ENCODE assay signal across 18 cellular contexts in the genomic region with DNA sequence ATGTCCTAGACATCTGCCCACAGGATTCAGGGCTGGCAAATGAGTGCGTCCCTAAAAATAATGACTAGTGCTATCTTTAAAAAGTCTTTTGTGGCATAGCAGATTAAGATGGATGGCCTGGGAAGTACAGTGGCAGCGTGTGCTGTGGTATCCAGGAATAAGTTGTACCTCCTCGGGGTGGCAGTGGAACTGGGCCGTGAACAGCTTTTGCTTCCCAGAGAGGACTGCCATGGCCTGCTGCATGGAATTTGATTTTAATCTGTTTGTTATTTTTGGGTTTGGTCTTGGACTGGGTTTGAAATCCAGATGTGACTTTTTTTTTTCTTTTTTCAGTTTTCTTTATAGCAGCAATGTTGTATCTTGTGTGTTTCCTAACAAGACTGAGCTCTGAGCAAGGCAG.
"Had no signal": no experiment of that assay in that cellular context is flagged by ENCODE, and none has a peak within 500 bp of the region (broad histone marks: within the 10 kb centered on the region; RNA-seq: fewer than 3 reads in every experiment).

No MANE protein-coding gene starts in this region.

- H3K27me3 ChIP-seq: ovary, transverse colon had no signal

- H3K9me3 Mint-ChIP-seq: activated B cell treated with CpG ODN at 0.5 μM for 24 hours; activated CD4-positive, alpha-beta T cell treated with anti-CD3 and anti-CD28 coated beads, Interleukin-2, amount 10 ng/mL, durations not matched to agents 7 days and 5 days; activated naive CD8-positive, alpha-beta T cell treated with anti-CD3 and anti-CD28 coated beads, Interleukin-2, amount 50 U/mL, for 24 hours; central memory CD8-positive, alpha-beta T cell; memory B cell; neural crest cell; T-helper 1 cell treated with Interleukin-12 subunit alpha and Interleukin-12 subunit beta and Interleukin-4 antibody, amounts not matched to agents 30 μg/mL and 1 μg/mL, for 36 hours had no signal

- H3K4me3 Mint-ChIP-seq: activated B cell treated with CpG ODN at 0.5 μM for 24 hours; activated CD4-positive, alpha-beta T cell treated with anti-CD3 and anti-CD28 coated beads, Interleukin-2, amount 10 ng/mL, durations not matched to agents 7 days and 5 days; activated naive CD8-positive, alpha-beta T cell treated with anti-CD3 and anti-CD28 coated beads, Interleukin-2, amount 50 U/mL, for 24 hours; central memory CD8-positive, alpha-beta T cell; memory B cell; neural crest cell; T-helper 1 cell treated with Interleukin-12 subunit alpha and Interleukin-12 subunit beta and Interleukin-4 antibody, amounts not matched to agents 30 μg/mL and 1 μg/mL, for 36 hours had no signal

- H3K27me3 Mint-ChIP-seq: activated B cell treated with CpG ODN at 0.5 μM for 24 hours; activated CD4-positive, alpha-beta T cell treated with anti-CD3 and anti-CD28 coated beads, Interleukin-2, amount 10 ng/mL, durations not matched to agents 7 days and 5 days; activated naive CD8-positive, alpha-beta T cell treated with anti-CD3 and anti-CD28 coated beads, Interleukin-2, amount 50 U/mL, for 24 hours; central memory CD8-positive, alpha-beta T cell; memory B cell had no signal

- H3K27ac ChIP-seq: ovary, transverse colon had no signal

- DNase-seq: activated B cell treated with CpG ODN at 0.5 μM for 24 hours; activated CD4-positive, alpha-beta T cell treated with anti-CD3 and anti-CD28 coated beads, Interleukin-2, amount 10 ng/mL, durations not matched to agents 7 days and 5 days; activated CD8-positive, alpha-beta memory T cell treated with anti-CD3 and anti-CD28 coated beads for 24 hours; activated naive CD4-positive, alpha-beta T cell treated with Interleukin-2 at 50 U/mL for 16 hours; activated naive CD8-positive, alpha-beta T cell treated with anti-CD3 and anti-CD28 coated beads, Interleukin-2, amount 50 U/mL, for 24 hours; cortex of kidney; effector CD8-positive, alpha-beta T cell; glutamatergic neuron; small intestine; stimulated activated naive CD4-positive, alpha-beta T cell; substantia nigra; transverse colon had no signal

- H3K4me1 Mint-ChIP-seq: activated naive CD8-positive, alpha-beta T cell treated with anti-CD3 and anti-CD28 coated beads, Interleukin-2, amount 50 U/mL, for 24 hours had no signal

- H3K36me3 ChIP-seq: ovary, transverse colon had no signal

- H3K9me3 ChIP-seq: ovary, transverse colon had no signal

- ATAC-seq: activated naive CD8-positive, alpha-beta T cell treated with anti-CD3 and anti-CD28 coated beads, Interleukin-2, amount 50 U/mL, for 24 hours; left lobe of liver had no signal

- H3K27ac Mint-ChIP-seq: activated B cell treated with CpG ODN at 0.5 μM for 24 hours; activated CD4-positive, alpha-beta T cell treated with anti-CD3 and anti-CD28 coated beads, Interleukin-2, amount 10 ng/mL, durations not matched to agents 7 days and 5 days; activated naive CD8-positive, alpha-beta T cell treated with anti-CD3 and anti-CD28 coated beads, Interleukin-2, amount 50 U/mL, for 24 hours; T-helper 1 cell treated with Interleukin-12 subunit alpha and Interleukin-12 subunit beta and Interleukin-4 antibody, amounts not matched to agents 30 μg/mL and 1 μg/mL, for 36 hours had no signal

- H3K4me3 ChIP-seq: ovary, transverse colon had no signal

- H3K4me1 ChIP-seq: transverse colon had no signal
